In the genomic region with DNA sequence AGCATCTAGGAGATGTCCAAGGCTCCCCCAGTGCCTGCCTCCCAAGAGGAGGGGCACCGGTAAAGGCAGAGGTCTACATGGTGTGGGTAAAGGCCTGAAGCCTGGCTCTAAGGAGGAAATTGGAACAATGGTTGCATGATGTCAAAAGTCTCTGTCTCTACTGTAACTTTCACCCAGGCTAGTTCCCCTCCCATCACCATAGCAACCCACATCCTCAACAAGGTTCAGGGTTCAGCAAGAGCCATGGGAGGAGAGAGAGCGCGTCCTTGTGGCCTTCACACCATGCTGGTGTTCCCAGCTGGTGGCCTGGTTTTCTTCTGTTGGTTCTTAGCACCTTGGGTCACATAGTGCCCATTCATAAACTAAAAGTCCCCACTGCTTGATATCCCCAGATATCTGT, we compare ENCODE assay signal across 30 cellular contexts.
"Had no signal": no experiment of that assay in that cellular context is flagged by ENCODE, and none has a peak within 500 bp of the region (broad histone marks: within the 10 kb centered on the region; RNA-seq: fewer than 3 reads in every experiment).

No MANE protein-coding gene starts in this region.

- H3K4me1 ChIP-seq: adrenal gland, body of pancreas, pancreas, prostate gland had no signal

- H3K27me3 Mint-ChIP-seq: stimulated activated naive CD8-positive, alpha-beta T cell treated with anti-CD3 and anti-CD28 coated beads, Interleukin-15, Interleukin-2, amounts not matched to agents 100 ng/mL and 50 ng/mL, for 24 hours had no signal

- H3K4me3 Mint-ChIP-seq: activated naive CD4-positive, alpha-beta T cell treated with anti-CD3 and anti-CD28 coated beads for 36 hours; activated naive CD8-positive, alpha-beta T cell treated with anti-CD3 and anti-CD28 coated beads for 36 hours; nephron; stimulated activated effector memory CD8-positive, alpha-beta T cell treated with anti-CD3 and anti-CD28 coated beads, Interleukin-12 subunit alpha, Interleukin-12 subunit beta, amount 100 ng/mL, for 72 hours; stimulated activated naive CD8-positive, alpha-beta T cell treated with anti-CD3 and anti-CD28 coated beads, Interleukin-15, Interleukin-2, amounts not matched to agents 100 ng/mL and 50 ng/mL, for 24 hours; T-helper 17 cell had no signal

- H3K36me3 Mint-ChIP-seq: activated naive CD8-positive, alpha-beta T cell treated with anti-CD3 and anti-CD28 coated beads for 36 hours; stimulated activated effector memory CD8-positive, alpha-beta T cell treated with anti-CD3 and anti-CD28 coated beads, Interleukin-12 subunit alpha, Interleukin-12 subunit beta, amount 100 ng/mL, for 72 hours had no signal

- H3K4me1 Mint-ChIP-seq: activated naive CD8-positive, alpha-beta T cell treated with anti-CD3 and anti-CD28 coated beads for 36 hours; stimulated activated effector memory CD8-positive, alpha-beta T cell treated with anti-CD3 and anti-CD28 coated beads, Interleukin-12 subunit alpha, Interleukin-12 subunit beta, amount 100 ng/mL, for 72 hours; T-helper 17 cell had no signal

- H3K36me3 ChIP-seq: adrenal gland, heart left ventricle, pancreas, prostate gland, sigmoid colon, thoracic aorta, vagina, WERI-Rb-1 had no signal

- H3K9me3 ChIP-seq: adrenal gland, body of pancreas, pancreas, prostate gland, sigmoid colon, thoracic aorta, vagina had no signal

- H3K27ac Mint-ChIP-seq: activated naive CD4-positive, alpha-beta T cell treated with anti-CD3 and anti-CD28 coated beads for 36 hours; activated naive CD8-positive, alpha-beta T cell treated with anti-CD3 and anti-CD28 coated beads for 36 hours; stimulated activated effector memory CD8-positive, alpha-beta T cell treated with anti-CD3 and anti-CD28 coated beads, Interleukin-12 subunit alpha, Interleukin-12 subunit beta, amount 100 ng/mL, for 72 hours; stimulated activated naive CD8-positive, alpha-beta T cell treated with anti-CD3 and anti-CD28 coated beads, Interleukin-15, Interleukin-2, amounts not matched to agents 100 ng/mL and 50 ng/mL, for 24 hours; T-helper 17 cell had no signal

- ATAC-seq: activated CD4-positive, CD25-positive, alpha-beta regulatory T cell treated with anti-CD3 and anti-CD28 coated beads, Interleukin-2, amount 50 U/mL, for 24 hours; body of pancreas; esophagus mucosa; heart left ventricle; pancreas; stimulated activated effector memory CD8-positive, alpha-beta T cell treated with anti-CD3 and anti-CD28 coated beads, Interleukin-12 subunit alpha, Interleukin-12 subunit beta, amount 100 ng/mL, for 72 hours; T-helper 17 cell had no signal

- H3K27me3 ChIP-seq: adrenal gland, body of pancreas, pancreas, sigmoid colon, vagina had no signal

- H3K4me3 ChIP-seq: adrenal gland, body of pancreas, heart left ventricle, pancreas, prostate gland, sigmoid colon, thoracic aorta, vagina had no signal

- DNase-seq: activated CD4-positive, alpha-beta T cell treated with anti-CD3 and anti-CD28 coated beads for 48 hours; activated CD4-positive, alpha-beta T cell treated with anti-CD3 and anti-CD28 coated beads, Interleukin-2, amount 50 U/mL, for 48 hours; activated effector memory CD4-positive, alpha-beta T cell treated with Interleukin-2 at 50 U/mL for 16 hours; activated naive CD4-positive, alpha-beta T cell treated with anti-CD3 and anti-CD28 coated beads for 36 hours; activated naive CD8-positive, alpha-beta T cell treated with anti-CD3 and anti-CD28 coated beads for 36 hours; adrenal gland; aorta; body of pancreas; cerebellar nuclear complex; cortex of kidney; foreskin fibroblast; heart left ventricle; hypothalamus; pancreas; retina; sigmoid colon; small intestine; stimulated activated CD4-positive, alpha-beta T cell treated with anti-CD3 and anti-CD28 coated beads, Interleukin-4, amount 100 ng/mL, for 24 hours; T-helper 17 cell; T1000; trophoblast cell; WERI-Rb-1 had no signal

- H3K27ac ChIP-seq: adrenal gland, body of pancreas, heart left ventricle, pancreas, prostate gland, sigmoid colon, thoracic aorta, vagina, WERI-Rb-1 had no signal

- FAIRE-seq: pancreas, small intestine had no signal

- H3K9me3 Mint-ChIP-seq: activated naive CD4-positive, alpha-beta T cell treated with anti-CD3 and anti-CD28 coated beads for 36 hours; activated naive CD8-positive, alpha-beta T cell treated with anti-CD3 and anti-CD28 coated beads for 36 hours; stimulated activated effector memory CD8-positive, alpha-beta T cell treated with anti-CD3 and anti-CD28 coated beads, Interleukin-12 subunit alpha, Interleukin-12 subunit beta, amount 100 ng/mL, for 72 hours; stimulated activated naive CD8-positive, alpha-beta T cell treated with anti-CD3 and anti-CD28 coated beads, Interleukin-15, Interleukin-2, amounts not matched to agents 100 ng/mL and 50 ng/mL, for 24 hours had no signal
